In the genomic region with DNA sequence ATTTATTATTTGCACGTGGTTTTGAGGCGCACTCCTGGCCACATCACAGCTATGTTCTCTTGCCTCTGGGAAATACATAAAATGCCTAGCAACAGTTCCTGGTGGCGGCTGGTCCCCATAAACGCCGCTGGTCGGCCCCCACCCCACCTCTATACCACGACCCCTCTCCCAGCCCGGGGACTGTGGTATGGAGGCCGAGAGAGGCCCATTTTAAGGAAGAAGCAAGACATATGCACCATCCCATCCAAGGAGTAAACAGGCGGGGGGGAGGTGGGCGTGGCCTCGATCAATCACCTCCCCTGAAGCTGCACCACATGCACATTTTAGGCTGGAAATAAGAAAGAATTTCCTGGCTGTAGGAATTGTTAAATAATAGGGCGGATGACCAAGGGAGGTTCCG, we compare ENCODE assay signal across 9 cellular contexts.
A peak's percentile ranks its signal among the peaks of the same experiment; 100 is the strongest.
DNase-seq lines count a peak whose midpoint lies in the region; ATAC-seq lines count a peak whose summit lies in the region.
"Had no signal": no experiment of that assay in that cellular context is flagged by ENCODE, and none has a peak within 500 bp of the region (broad histone marks: within the 10 kb centered on the region; RNA-seq: fewer than 3 reads in every experiment).

No MANE protein-coding gene starts in this region.

- intact Hi-C loops in activated T-helper 1 cell treated with anti-CD3 and anti-CD28 coated beads, Interleukin-12 subunit alpha, Interleukin-12 subunit beta, Interleukin-2, Interleukin-4 antibody, amounts not matched to agents 30 ng/mL and 10 ng/mL and 1 ng/mL, durations not matched to agents 14 hours and 24 hours and 36 hours (cut with micrococcal nuclease): no loop called here
- intact Hi-C loops in left ventricle myocardium superior (cut with micrococcal nuclease): no loop called here

- DNase-seq in GM03348 (ENCODE audit: low spot score): peak; percentile 30
- DNase-seq in activated T-helper 1 cell treated with anti-CD3 and anti-CD28 coated beads, Interleukin-12 subunit alpha, Interleukin-12 subunit beta, Interleukin-2, Interleukin-4 antibody, amounts not matched to agents 30 ng/mL and 10 ng/mL and 1 ng/mL, durations not matched to agents 14 hours and 24 hours and 36 hours (ENCODE audit: low spot score): no peak
- DNase-seq in left ventricle myocardium superior: peak; percentile 50
- DNase-seq in amniotic stem cell (lab: John Stamatoyannopoulos, UW): no peak
- no peak for DNase-seq in ureter (ENCODE audit: low spot score)
- no peak for DNase-seq in OCI-M2 (lab: John Stamatoyannopoulos, UW; ENCODE audit: unreplicated experiment)
- DNase-seq: NCI-H2081 treated with DMSO at 0.1 percent for 48 hours had no signal

- H3K27me3 ChIP-seq in skeletal muscle satellite cell (ENCODE audit: control insufficient read depth, insufficient read depth, low read length): peaks cover 1% of the 10 kb centered on the region

- peak overlapping the region; percentile 66 for H3K4me2 ChIP-seq in skeletal muscle satellite cell (ENCODE audit: low read length)

- H3K9me3 Mint-ChIP-seq in activated T-helper 1 cell treated with anti-CD3 and anti-CD28 coated beads, Interleukin-12 subunit alpha, Interleukin-12 subunit beta, Interleukin-2, Interleukin-4 antibody, amounts not matched to agents 30 ng/mL and 10 ng/mL and 1 ng/mL, durations not matched to agents 14 hours and 24 hours and 36 hours: peaks cover 17% of the 10 kb centered on the region

- H3K4me3 ChIP-seq in skeletal muscle satellite cell (ENCODE audit: low read length): peak overlapping the region; percentile 22

- H3K4me3 Mint-ChIP-seq in activated T-helper 1 cell treated with anti-CD3 and anti-CD28 coated beads, Interleukin-12 subunit alpha, Interleukin-12 subunit beta, Interleukin-2, Interleukin-4 antibody, amounts not matched to agents 30 ng/mL and 10 ng/mL and 1 ng/mL, durations not matched to agents 14 hours and 24 hours and 36 hours: no peak overlapping the region

- peaks cover 58% of the 10 kb centered on the region for H3K36me3 Mint-ChIP-seq in activated T-helper 1 cell treated with anti-CD3 and anti-CD28 coated beads, Interleukin-12 subunit alpha, Interleukin-12 subunit beta, Interleukin-2, Interleukin-4 antibody, amounts not matched to agents 30 ng/mL and 10 ng/mL and 1 ng/mL, durations not matched to agents 14 hours and 24 hours and 36 hours (ENCODE audit: low read depth)

- ATAC-seq in left ventricle myocardium superior (peak; percentile 12), HG03039 (IDR thresholded peaks at IDR 0.05; ENCODE audit: unreplicated experiment) (no peak)

- no peaks in the 10 kb centered on the region for H3K36me3 ChIP-seq in skeletal muscle satellite cell (ENCODE audit: insufficient read depth, low read length)

- H3K4me1 ChIP-seq in skeletal muscle satellite cell (ENCODE audit: control insufficient read depth, insufficient read depth, low read length): peaks cover 19% of the 10 kb centered on the region

- no peaks in the 10 kb centered on the region for H3K9me3 ChIP-seq in skeletal muscle satellite cell (replicated peaks; ENCODE audit: low read length)

- no peaks in the 10 kb centered on the region for H3K27me3 Mint-ChIP-seq in activated T-helper 1 cell treated with anti-CD3 and anti-CD28 coated beads, Interleukin-12 subunit alpha, Interleukin-12 subunit beta, Interleukin-2, Interleukin-4 antibody, amounts not matched to agents 30 ng/mL and 10 ng/mL and 1 ng/mL, durations not matched to agents 14 hours and 24 hours and 36 hours (ENCODE audit: insufficient read depth)

- peak overlapping the region; percentile 49 for H3K9ac ChIP-seq in skeletal muscle satellite cell (ENCODE audit: low read depth, low read length)

- peak overlapping the region; percentile 89 for H3K27ac Mint-ChIP-seq in activated T-helper 1 cell treated with anti-CD3 and anti-CD28 coated beads, Interleukin-12 subunit alpha, Interleukin-12 subunit beta, Interleukin-2, Interleukin-4 antibody, amounts not matched to agents 30 ng/mL and 10 ng/mL and 1 ng/mL, durations not matched to agents 14 hours and 24 hours and 36 hours

- peaks cover 74% of the 10 kb centered on the region for H3K4me1 Mint-ChIP-seq in activated T-helper 1 cell treated with anti-CD3 and anti-CD28 coated beads, Interleukin-12 subunit alpha, Interleukin-12 subunit beta, Interleukin-2, Interleukin-4 antibody, amounts not matched to agents 30 ng/mL and 10 ng/mL and 1 ng/mL, durations not matched to agents 14 hours and 24 hours and 36 hours (ENCODE audit: low read depth)

Comparison
In these comparisons a context has a peak if more than half of its experiments do, and no peak if none do; other contexts are left out.
1. DNase-seq: peak in GM03348 (single experiment) and left ventricle myocardium superior (single experiment); none in activated T-helper 1 cell treated with anti-CD3 and anti-CD28 coated beads, Interleukin-12 subunit alpha, Interleukin-12 subunit beta, Interleukin-2, Interleukin-4 antibody, amounts not matched to agents 30 ng/mL and 10 ng/mL and 1 ng/mL, durations not matched to agents 14 hours and 24 hours and 36 hours (single experiment), amniotic stem cell (single experiment), ureter (single experiment) and OCI-M2 (single experiment).